ENCODE assay signal across 1 cellular context in the genomic region with DNA sequence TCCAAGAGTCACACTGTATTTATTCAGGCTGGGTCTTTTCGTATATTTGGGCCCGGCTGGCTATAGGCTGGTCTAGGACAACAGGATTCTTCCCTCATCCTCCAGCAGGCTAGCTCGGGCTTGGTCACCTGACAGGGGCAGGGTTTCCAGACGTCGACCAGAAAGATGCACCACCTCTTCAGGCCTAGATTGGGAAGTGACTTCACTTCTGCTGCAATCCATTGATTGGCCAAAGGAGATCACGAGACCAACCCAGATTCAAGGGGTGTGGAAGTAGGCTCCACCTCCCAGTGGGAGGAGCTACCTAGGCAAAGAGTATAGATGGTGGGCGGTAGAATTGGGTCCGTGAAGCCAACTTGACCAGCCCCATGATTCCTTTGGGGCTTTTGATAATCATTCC.
TF ChIP-seq lines count a peak whose summit lies in the region.

No MANE protein-coding gene starts in this region.

TF ChIP-seq in K562, 482 proteins besides CTCF, POLR2A, EP300 and RAD21:
- TF ChIP-seq, protein P1, sequence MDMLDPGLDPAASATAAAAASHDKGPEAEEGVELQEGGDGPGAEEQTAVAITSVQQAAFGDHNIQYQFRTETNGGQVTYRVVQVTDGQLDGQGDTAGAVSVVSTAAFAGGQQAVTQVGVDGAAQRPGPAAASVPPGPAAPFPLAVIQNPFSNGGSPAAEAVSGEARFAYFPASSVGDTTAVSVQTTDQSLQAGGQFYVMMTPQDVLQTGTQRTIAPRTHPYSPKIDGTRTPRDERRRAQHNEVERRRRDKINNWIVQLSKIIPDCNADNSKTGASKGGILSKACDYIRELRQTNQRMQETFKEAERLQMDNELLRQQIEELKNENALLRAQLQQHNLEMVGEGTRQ (CRISPR knock-in tag; IDR thresholded peaks at IDR 0.05) = peak; percentile 60
